25 cellular contexts compared by ENCODE assay signal in genomic region chr1:36119451-36119850, GRCh38. TPM values are rescaled to one million over a fixed set of nuclear protein-coding genes. Genes with fewer than 3 reads are reported as not detected.
DNase-seq lines count a peak whose midpoint lies in the region; ATAC-seq and TF ChIP-seq lines count a peak whose summit lies in the region.
"Had no signal": no experiment of that assay in that cellular context is flagged by ENCODE, and none has a peak within 500 bp of the region (broad histone marks: within the 10 kb centered on the region; RNA-seq: fewer than 3 reads in every experiment).

No MANE protein-coding gene starts in this region.

- peaks cover 21% of the 10 kb centered on the region for H3K4me1 ChIP-seq in smooth muscle cell (ENCODE audit: low read depth)
- H3K4me1 ChIP-seq: psoas muscle had no signal

- H3K27me3 ChIP-seq in smooth muscle cell (ENCODE audit: low read depth) = no peaks in the 10 kb centered on the region

- no peak for TF ChIP-seq CTCF in smooth muscle cell (IDR thresholded peaks at IDR 0.05; ENCODE audit: borderline replicate concordance, insufficient read depth, poor library complexity, severe bottlenecking)

- H3F3A ChIP-seq in smooth muscle cell (ENCODE audit: low read depth) = peaks cover 4% of the 10 kb centered on the region

- H3K36me3 ChIP-seq in smooth muscle cell (ENCODE audit: low read depth) = no peaks in the 10 kb centered on the region
- H3K36me3 ChIP-seq: heart left ventricle had no signal

- H3K9me3 ChIP-seq in smooth muscle cell (replicated peaks; ENCODE audit: low read depth) = no peaks in the 10 kb centered on the region
- H3K9me3 ChIP-seq: heart left ventricle, mucosa of descending colon, psoas muscle, SK-N-SH had no signal

- H3K27ac ChIP-seq in smooth muscle cell (ENCODE audit: low read depth) = peak overlapping the region; percentile 60
- H3K27ac ChIP-seq: C4-2B, heart left ventricle, psoas muscle, RWPE1 had no signal

- WGBS in smooth muscle cell (ENCODE audit: low lambda C conversion rate) = 20% methylated on average over 8 of the region's 9 CpGs

- DNase-seq in CD1c-positive myeloid dendritic cell (ENCODE audit: extremely low spot score) = peak; percentile 68
- DNase-seq in astrocyte of the hippocampus (ENCODE audit: low read depth, low spot score) = peak; percentile 67
- peak; percentile 81 for DNase-seq in islet precursor cell
- no peak for DNase-seq in smooth muscle cell (lab: John Stamatoyannopoulos, UW; ENCODE audit: unreplicated experiment)
- no peak for DNase-seq in activated T-cell treated with anti-CD3 and anti-CD28 coated beads for 4 hours
- DNase-seq in NCI-H446 (lab: John Stamatoyannopoulos, UW) = no peak
- DNase-seq: activated CD4-positive, alpha-beta T cell treated with anti-CD3 and anti-CD28 coated beads, Interleukin-2, amount 50 U/mL, for 4 hours; activated CD8-positive, alpha-beta memory T cell treated with anti-CD3 and anti-CD28 coated beads, Interleukin-2, amount 50 U/mL, for 48 hours; HCEC 1CT; heart left ventricle; mucosa of descending colon; NCI-H2171; psoas muscle; SK-N-SH; stimulated activated naive CD4-positive, alpha-beta T cell treated with Interleukin-2 at 50 U/mL for 16 hours had no signal

- H3K9ac ChIP-seq in smooth muscle cell (ENCODE audit: low read depth) = no peak overlapping the region
- H3K9ac ChIP-seq: SK-N-SH had no signal

- no peaks in the 10 kb centered on the region for H3K79me2 ChIP-seq in smooth muscle cell (ENCODE audit: low read depth)

- H3K4me2 ChIP-seq in smooth muscle cell = peak overlapping the region; percentile 69
- H3K4me2 ChIP-seq: SK-N-SH had no signal

- H2AFZ ChIP-seq in smooth muscle cell (ENCODE audit: low read depth) = no peak overlapping the region

- no peaks in the 10 kb centered on the region for H4K20me1 ChIP-seq in smooth muscle cell (ENCODE audit: low read depth)

- ATAC-seq in HG03354 (IDR thresholded peaks at IDR 0.05; ENCODE audit: poor library complexity, severe bottlenecking, unreplicated experiment) (no peak), SK-N-SH treated with all-trans-retinoic acid at 6 μM for 48 hours (no peak)
- ATAC-seq: heart left ventricle, mucosa of descending colon, psoas muscle, WTC11 had no signal

- H3K4me3 ChIP-seq in smooth muscle cell = no peak overlapping the region
- H3K4me3 ChIP-seq: heart left ventricle, mucosa of descending colon, psoas muscle, skin epidermis had no signal

TF ChIP-seq in SK-N-SH treated with all-trans-retinoic acid at 6 μM for 48 hours, 23 proteins besides CTCF, POLR2A, EP300 and RAD21:
- TF ChIP-seq RARB (CRISPR knock-in tag; IDR thresholded peaks at IDR 0.05) = no peak
- no peak for TF ChIP-seq POU6F1 (CRISPR knock-in tag; IDR thresholded peaks at IDR 0.05; ENCODE audit: borderline replicate concordance, low read depth)
- TF ChIP-seq ESRRG (CRISPR knock-in tag; IDR thresholded peaks at IDR 0.05) = no peak
- no peak for TF ChIP-seq ZFP3 (CRISPR knock-in tag; IDR thresholded peaks at IDR 0.05)
- no peak for TF ChIP-seq PATZ1 (CRISPR knock-in tag; IDR thresholded peaks at IDR 0.05; ENCODE audit: borderline replicate concordance)
- no peak for TF ChIP-seq OSR1 (CRISPR knock-in tag; IDR thresholded peaks at IDR 0.05)
- no peak for TF ChIP-seq ZC3H10 (CRISPR knock-in tag; IDR thresholded peaks at IDR 0.05)
- no peak for TF ChIP-seq CSRNP3 (CRISPR knock-in tag; IDR thresholded peaks at IDR 0.05)
TF ChIP-seq in SK-N-SH treated with all-trans-retinoic acid at 6 μM for 48 hours: peak in this region for 0.

RNA-seq across cellular contexts. Expression of gene COL8A2, which starts 5.6 kb away (rescaled TPM):
- 21.7 and 32.9 TPM in 2 replicates for total RNA-seq in smooth muscle cell
- polyA plus RNA-seq in smooth muscle cell = 35.9 and 59.0 TPM in 2 replicates
- total RNA-seq: MCF 10A; T-helper 2 cell treated with Interferon-gamma antibody and Interleukin-4, amounts not matched to agents 100 ng/mL and 5 ng/mL, for 36 hours had no signal
- polyA plus RNA-seq: neural cell had no signal

RNA-seq across cellular contexts. Expression of gene TRAPPC3, which starts 29.8 kb away (rescaled TPM):
- 67.8 and 202 TPM in 2 replicates for total RNA-seq in smooth muscle cell
- 113 and 114 TPM in 2 replicates for polyA plus RNA-seq in smooth muscle cell

RNA-seq across cellular contexts. Expression of gene ADPRS, which starts 30.8 kb away (rescaled TPM):
- 26.7 and 31.0 TPM in 2 replicates for total RNA-seq in smooth muscle cell
- polyA plus RNA-seq in smooth muscle cell = 38.8 and 44.1 TPM in 2 replicates

RNA-seq across cellular contexts. Expression of gene TEKT2, which starts 35.6 kb away (rescaled TPM):
- total RNA-seq in smooth muscle cell = 0.27 TPM in 1 of 2 replicates, not detected in the other
- polyA plus RNA-seq in smooth muscle cell = 0.66 and 0.85 TPM in 2 replicates
- total RNA-seq: MCF 10A; psoas muscle; T-helper 2 cell treated with Interferon-gamma antibody and Interleukin-4, amounts not matched to agents 100 ng/mL and 5 ng/mL, for 36 hours; ureter had no signal

RNA-seq across cellular contexts. Expression of gene MAP7D1, which starts 36.5 kb away (rescaled TPM):
- 102 and 109 TPM in 2 replicates for total RNA-seq in smooth muscle cell
- polyA plus RNA-seq in smooth muscle cell = 169 and 186 TPM in 2 replicates

Comparison
In these comparisons a context has a peak if more than half of its experiments do, and no peak if none do; other contexts are left out.
1. DNase-seq: peak in CD1c-positive myeloid dendritic cell (single experiment), astrocyte of the hippocampus (single experiment) and islet precursor cell (single experiment); none in smooth muscle cell (single experiment), activated T-cell treated with anti-CD3 and anti-CD28 coated beads for 4 hours (single experiment) and NCI-H446 (0 of 2).